ENCODE assay signal across 9 cellular contexts in genomic region chr19:3098515-3099346, GRCh38. TPM values are rescaled to one million over a fixed set of nuclear protein-coding genes. Genes with fewer than 3 reads are reported as not detected.
DNase-seq lines count a peak whose midpoint lies in the region; ATAC-seq and TF ChIP-seq lines count a peak whose summit lies in the region.
"Had no signal": no experiment of that assay in that cellular context is flagged by ENCODE, and none has a peak within 500 bp of the region (broad histone marks: within the 10 kb centered on the region; RNA-seq: fewer than 3 reads in every experiment).

No MANE protein-coding gene starts in this region.

- H3K4me1 Mint-ChIP-seq in stimulated activated naive CD8-positive, alpha-beta T cell treated with anti-CD3 and anti-CD28 coated beads, Interleukin-15, Interleukin-2, amounts not matched to agents 100 ng/mL and 50 ng/mL, for 24 hours (ENCODE audit: low read depth): peaks cover 26% of the 10 kb centered on the region
- peaks cover 57% of the 10 kb centered on the region for H3K4me1 Mint-ChIP-seq in stimulated activated naive CD8-positive, alpha-beta T cell treated with anti-CD3 and anti-CD28 coated beads, Interleukin-15, amount 100 ng/mL, for 72 hours
- H3K4me1 Mint-ChIP-seq in mesothelial cell of epicardium: peaks cover 22% of the 10 kb centered on the region

- no peak for DNase-seq in stimulated activated naive CD8-positive, alpha-beta T cell treated with anti-CD3 and anti-CD28 coated beads, Interleukin-15, amount 100 ng/mL, for 72 hours
- no peak for DNase-seq in effector memory CD4-positive, alpha-beta T cell
- no peak for DNase-seq in mesothelial cell of epicardium (ENCODE audit: low spot score in 2 of 2, unreplicated experiment in 2 of 2)
- DNase-seq in effector CD4-positive, alpha-beta T cell: no peak
- no peak for DNase-seq in T1000 (lab: John Stamatoyannopoulos, UW)
- no peak for DNase-seq in foreskin keratinocyte
- no peak for DNase-seq in NCI-H748 (lab: John Stamatoyannopoulos, UW; ENCODE audit: unreplicated experiment)
- DNase-seq: DMS53 had no signal

- peaks cover 16% of the 10 kb centered on the region for H3K27me3 ChIP-seq in effector memory CD4-positive, alpha-beta T cell (replicated peaks; ENCODE audit: control insufficient read depth, insufficient read depth, low read length, poor library complexity, severe bottlenecking)
- H3K27me3 ChIP-seq in foreskin keratinocyte: no peaks in the 10 kb centered on the region

- ATAC-seq in stimulated activated naive CD8-positive, alpha-beta T cell treated with anti-CD3 and anti-CD28 coated beads, Interleukin-15, amount 100 ng/mL, for 72 hours: no peak
- no peak for ATAC-seq in foreskin keratinocyte

- H3K9me3 Mint-ChIP-seq in stimulated activated naive CD8-positive, alpha-beta T cell treated with anti-CD3 and anti-CD28 coated beads, Interleukin-15, Interleukin-2, amounts not matched to agents 100 ng/mL and 50 ng/mL, for 24 hours: no peaks in the 10 kb centered on the region
- no peaks in the 10 kb centered on the region for H3K9me3 Mint-ChIP-seq in stimulated activated naive CD8-positive, alpha-beta T cell treated with anti-CD3 and anti-CD28 coated beads, Interleukin-15, amount 100 ng/mL, for 72 hours
- H3K9me3 Mint-ChIP-seq in mesothelial cell of epicardium: no peaks in the 10 kb centered on the region

- H3K27me3 Mint-ChIP-seq in stimulated activated naive CD8-positive, alpha-beta T cell treated with anti-CD3 and anti-CD28 coated beads, Interleukin-15, Interleukin-2, amounts not matched to agents 100 ng/mL and 50 ng/mL, for 24 hours: peaks cover 14% of the 10 kb centered on the region
- peaks cover 32% of the 10 kb centered on the region for H3K27me3 Mint-ChIP-seq in stimulated activated naive CD8-positive, alpha-beta T cell treated with anti-CD3 and anti-CD28 coated beads, Interleukin-15, amount 100 ng/mL, for 72 hours
- no peaks in the 10 kb centered on the region for H3K27me3 Mint-ChIP-seq in mesothelial cell of epicardium (ENCODE audit: low read depth)

- peak overlapping the region; percentile 27 for H3K4me3 ChIP-seq in effector memory CD4-positive, alpha-beta T cell (ENCODE audit: insufficient read depth, low read depth, low read length, poor library complexity, severe bottlenecking)

- H3K9me3 ChIP-seq in effector memory CD4-positive, alpha-beta T cell (ENCODE audit: control insufficient read depth, low read length): no peaks in the 10 kb centered on the region

- peak overlapping the region; percentile 19 for H3K27ac Mint-ChIP-seq in stimulated activated naive CD8-positive, alpha-beta T cell treated with anti-CD3 and anti-CD28 coated beads, Interleukin-15, Interleukin-2, amounts not matched to agents 100 ng/mL and 50 ng/mL, for 24 hours
- H3K27ac Mint-ChIP-seq in stimulated activated naive CD8-positive, alpha-beta T cell treated with anti-CD3 and anti-CD28 coated beads, Interleukin-15, amount 100 ng/mL, for 72 hours: peak overlapping the region in 1 of 2 donors; percentile 96
- H3K27ac Mint-ChIP-seq in mesothelial cell of epicardium: peak overlapping the region; percentile 43

- no peak overlapping the region for H3K27ac ChIP-seq in effector memory CD4-positive, alpha-beta T cell (ENCODE audit: insufficient read depth, low read length, poor library complexity, severe bottlenecking)
- H3K27ac ChIP-seq in foreskin keratinocyte: no peak overlapping the region

- no peaks in the 10 kb centered on the region for H3K36me3 ChIP-seq in effector memory CD4-positive, alpha-beta T cell (ENCODE audit: control insufficient read depth, insufficient read depth, low read length)

- H3K4me1 ChIP-seq in effector memory CD4-positive, alpha-beta T cell (ENCODE audit: control insufficient read depth, insufficient read depth, low read length, poor library complexity, severe bottlenecking): peaks cover 30% of the 10 kb centered on the region
- no peaks in the 10 kb centered on the region for H3K4me1 ChIP-seq in foreskin keratinocyte

- TF ChIP-seq CTCF in mesothelial cell of epicardium (IDR thresholded peaks at IDR 0.05; ENCODE audit: unreplicated experiment) (no peak), foreskin keratinocyte (conservative IDR thresholded peaks at IDR 0.05) (no peak)

- no peaks in the 10 kb centered on the region for H3K36me3 Mint-ChIP-seq in stimulated activated naive CD8-positive, alpha-beta T cell treated with anti-CD3 and anti-CD28 coated beads, Interleukin-15, Interleukin-2, amounts not matched to agents 100 ng/mL and 50 ng/mL, for 24 hours (ENCODE audit: low read depth)
- H3K36me3 Mint-ChIP-seq in mesothelial cell of epicardium: no peaks in the 10 kb centered on the region

- peak overlapping the region; percentile 41 for H3K4me3 Mint-ChIP-seq in stimulated activated naive CD8-positive, alpha-beta T cell treated with anti-CD3 and anti-CD28 coated beads, Interleukin-15, Interleukin-2, amounts not matched to agents 100 ng/mL and 50 ng/mL, for 24 hours
- peak overlapping the region in 1 of 2 donors; percentile 21 for H3K4me3 Mint-ChIP-seq in stimulated activated naive CD8-positive, alpha-beta T cell treated with anti-CD3 and anti-CD28 coated beads, Interleukin-15, amount 100 ng/mL, for 72 hours
- no peak overlapping the region for H3K4me3 Mint-ChIP-seq in mesothelial cell of epicardium

RNA-seq across cellular contexts. Expression of gene GNA11, which starts 4.6 kb away (rescaled TPM):
- total RNA-seq in mesothelial cell of epicardium (35.9 to 40.0 TPM (median 36.3 TPM) in 3 replicates), foreskin keratinocyte (53.7 and 59.5 TPM in 2 replicates)
- 38.7 and 40.1 TPM in 2 replicates for polyA plus RNA-seq in foreskin keratinocyte

RNA-seq across cellular contexts. Expression of gene TLE5, which starts 36.4 kb away (rescaled TPM):
- total RNA-seq in mesothelial cell of epicardium (411 to 417 TPM (median 413 TPM) in 3 replicates), foreskin keratinocyte (343 TPM in 2 replicates)
- 417 and 421 TPM in 2 replicates for polyA plus RNA-seq in foreskin keratinocyte

RNA-seq across cellular contexts. Expression of gene GNA15, which starts 37.1 kb away (rescaled TPM):
- total RNA-seq in mesothelial cell of epicardium: 0.09 to 0.13 TPM (median 0.13 TPM) in 3 replicates
- total RNA-seq in foreskin keratinocyte: 114 and 130 TPM in 2 replicates
- 109 and 126 TPM in 2 replicates for polyA plus RNA-seq in foreskin keratinocyte

Comparison
In these comparisons a context has a peak if more than half of its experiments do, and no peak if none do; other contexts are left out.
1. RNA of gene GNA15, which starts 37.1 kb away (total RNA-seq): 114 to 130 TPM in foreskin keratinocyte; 0.09 to 0.13 TPM in mesothelial cell of epicardium; every median in the first group is over 100 times any median in the second.